In genomic region chr6:109374493-109374892, GRCh38 we compare ENCODE assay signal across 16 cellular contexts. TPM values are rescaled to one million over a fixed set of nuclear protein-coding genes. Genes with fewer than 3 reads are reported as not detected.
DNase-seq lines count a peak whose midpoint lies in the region; ATAC-seq, FAIRE-seq and TF ChIP-seq lines count a peak whose summit lies in the region.
"Had no signal": no experiment of that assay in that cellular context is flagged by ENCODE, and none has a peak within 500 bp of the region (broad histone marks: within the 10 kb centered on the region; RNA-seq: fewer than 3 reads in every experiment).

No MANE protein-coding gene starts in this region.

- peaks cover 12% of the 10 kb centered on the region; the same call in 1 of the 2 replicates for H4K20me1 ChIP-seq in K562 (replicated peaks; ENCODE audit: control insufficient read depth, insufficient read depth, low read length)

- no peak overlapping the region for H3K27ac ChIP-seq in K562 (ENCODE audit: extremely low read depth, low read depth, low read length)
- H3K27ac ChIP-seq in gastrocnemius medialis, result peak overlapping the region; percentile 55 to 80 (median 70)
- H3K27ac ChIP-seq: right atrium auricular region, vagina, WERI-Rb-1 had no signal

- H3K36me3 Mint-ChIP-seq in activated T-cell treated with anti-CD3 and anti-CD28 coated beads, Interleukin-2, amount 50 U/mL, for 24 hours (ENCODE audit: low read depth), result peaks cover 99% of the 10 kb centered on the region
- peaks cover 63% of the 10 kb centered on the region for H3K36me3 Mint-ChIP-seq in T-cell

- no peak for TF ChIP-seq EP300 in K562 (IDR thresholded peaks at IDR 0.05; ENCODE audit: low read length)

- no peak overlapping the region; a peak in 1 of 4 replicates for H3K9ac ChIP-seq in K562 (ENCODE audit: insufficient read depth in 1 of 2, low read depth in 2 of 2, low read length in 2 of 2)

- no peak for DNase-seq in activated T-cell treated with anti-CD3 and anti-CD28 coated beads, Interleukin-2, amount 50 U/mL, for 24 hours
- DNase-seq in activated T-cell treated with anti-CD3 and anti-CD28 coated beads, Interleukin-2, amount 50 U/mL, for 48 hours, result no peak
- DNase-seq in T-cell (no peak), K562 (ENCODE audit: extremely low read depth in 1 of 4, low spot score in 3 of 4) (no peak), gastrocnemius medialis (no peak), amniotic stem cell (lab: John Stamatoyannopoulos, UW) (no peak)
- no peak for DNase-seq in stimulated activated CD4-positive, alpha-beta T cell treated with anti-CD3 and anti-CD28 coated beads, Interleukin-2, amount 100 ng/mL, for 48 hours
- DNase-seq: ACHN; activated CD8-positive, alpha-beta memory T cell treated with anti-CD3 and anti-CD28 coated beads, Interleukin-2, amount 50 U/mL, for 4 hours; NCI-H146; NCI-H2227 treated with DMSO at 0.1 percent for 48 hours; substantia nigra; WERI-Rb-1 had no signal

- no peak for TF ChIP-seq POLR2A in K562 (conservative IDR thresholded peaks at IDR 0.05)
- no peak for TF ChIP-seq POLR2A in gastrocnemius medialis (IDR thresholded peaks at IDR 0.05)

- TF ChIP-seq CTCF in K562 (IDR thresholded peaks at IDR 0.05 in 2 of 3, conservative IDR thresholded peaks at IDR 0.05 in 1 of 3; ENCODE audit: insufficient read depth in 2 of 3, low read depth in 1 of 3, low read length in 3 of 3), result no peak
- TF ChIP-seq CTCF in gastrocnemius medialis (IDR thresholded peaks at IDR 0.05 in 4 of 5, conservative IDR thresholded peaks at IDR 0.05 in 1 of 5), result no peak

- no peak overlapping the region for H3K4me2 ChIP-seq in K562 (ENCODE audit: insufficient read depth, low read length)

- no peaks in the 10 kb centered on the region for H3K27me3 Mint-ChIP-seq in activated T-cell treated with anti-CD3 and anti-CD28 coated beads, Interleukin-2, amount 50 U/mL, for 24 hours
- H3K27me3 Mint-ChIP-seq in T-cell, result no peaks in the 10 kb centered on the region

- no TSS peak for BruUV-seq in K562 (replicated peaks; lab: Mats Ljungman, UMichigan)

- peaks cover 94% of the 10 kb centered on the region for H3K79me2 ChIP-seq in K562 (ENCODE audit: control insufficient read depth, insufficient read depth, low read length)

- intact Hi-C loops in K562 (cut with micrococcal nuclease), result no loop called here
- intact Hi-C loops in gastrocnemius medialis (cut with DNase I; ENCODE audit: low total_unique reads), result no loop called here

- CTCF ChIA-PET in T-cell (lab: Charles Lee) (interaction anchor here in 1 of 2 donors (0.6 kb wide), 1 partner anchor 666 kb away, joined by 5 read pairs; no protein-coding TSS in a partner anchor), K562 (lab: Yijun Ruan, JAX; ENCODE audit: low intra/inter-chr PET ratio) (no interaction called here)

- no peak for TF ChIP-seq RAD21 in K562 (CRISPR knock-in tag; conservative IDR thresholded peaks at IDR 0.05 in 1 of 2, IDR thresholded peaks at IDR 0.05 in 1 of 2)

- POLR2A ChIA-PET in T-cell (lab: Charles Lee), result interaction anchor here in 1 of 2 donors (1.4 kb wide), 1 partner anchor 8 kb away, joined by 10 read pairs; the partner anchor contains the start of gene CD164
- POLR2A ChIA-PET in K562 (lab: Yijun Ruan, JAX), result no interaction called here

- no peaks in the 10 kb centered on the region for H3K9me3 Mint-ChIP-seq in activated T-cell treated with anti-CD3 and anti-CD28 coated beads, Interleukin-2, amount 50 U/mL, for 24 hours
- H3K9me3 Mint-ChIP-seq in T-cell, result no peaks in the 10 kb centered on the region

- H3K4me3 ChIP-seq in K562, result no peak overlapping the region
- no peak overlapping the region for H3K4me3 ChIP-seq in gastrocnemius medialis
- H3K4me3 ChIP-seq: right atrium auricular region, vagina had no signal

- H3K9me3 ChIP-seq in K562 (replicated peaks; ENCODE audit: control insufficient read depth, insufficient read depth, low read depth, low read length), result no peaks in the 10 kb centered on the region
- H3K9me3 ChIP-seq in gastrocnemius medialis, result no peaks in the 10 kb centered on the region
- H3K9me3 ChIP-seq: right atrium auricular region, vagina had no signal

- H3K4me1 ChIP-seq in K562 (replicated peaks in 1 of 2; ENCODE audit: control insufficient read depth in 2 of 2, insufficient read depth in 2 of 2, low read length in 2 of 2) (peaks cover 0 to 25% of the 10 kb centered on the region in 2 experiments; a peak in 2 of 5 replicates), gastrocnemius medialis (peaks cover 50 to 53% of the 10 kb centered on the region in 2 donors)

- in situ Hi-C loops in K562 (cut with MboI), result no loop called here
- in situ Hi-C loops in gastrocnemius medialis (cut with MboI; ENCODE audit: low sequenced_read_pairs in 4 of 4), result no loop called here

- H3K9me1 ChIP-seq in K562 (ENCODE audit: control insufficient read depth, insufficient read depth, low read length), result no peaks in the 10 kb centered on the region

- ATAC-seq in T-cell (replicated peaks in 1 of 4) (no peak), K562 (no peak), gastrocnemius medialis (no peak), HG02884 (IDR thresholded peaks at IDR 0.05; ENCODE audit: unreplicated experiment) (no peak)

- H3K27ac Mint-ChIP-seq in activated T-cell treated with anti-CD3 and anti-CD28 coated beads, Interleukin-2, amount 50 U/mL, for 24 hours, result peak overlapping the region; percentile 97
- peak overlapping the region; percentile 9 to 50 for H3K27ac Mint-ChIP-seq in T-cell

- WGBS in K562 (ENCODE audit: insufficient coverage, low coverage, missing lambda C conversion rate), result 69% methylated on average over 4 of the region's 4 CpGs

- no peak for FAIRE-seq in K562 (lab: Jason Lieb, UNC)

- no peak overlapping the region for H2AFZ ChIP-seq in K562 (ENCODE audit: low read depth, low read length)

- no peaks in the 10 kb centered on the region for H3K27me3 ChIP-seq in K562 (ENCODE audit: control insufficient read depth in 2 of 2, insufficient read depth in 2 of 2, low read length in 2 of 2)
- no peaks in the 10 kb centered on the region for H3K27me3 ChIP-seq in gastrocnemius medialis
- H3K27me3 ChIP-seq: right atrium auricular region, vagina had no signal

- H3K36me3 ChIP-seq in K562 (ENCODE audit: control insufficient read depth, insufficient read depth, low read length) (peaks cover 100% of the 10 kb centered on the region), gastrocnemius medialis (peaks cover 0 to 56% of the 10 kb centered on the region in 2 donors)

- peaks cover 89% of the 10 kb centered on the region for H3K4me1 Mint-ChIP-seq in activated T-cell treated with anti-CD3 and anti-CD28 coated beads, Interleukin-2, amount 50 U/mL, for 24 hours (ENCODE audit: low read depth)
- H3K4me1 Mint-ChIP-seq in T-cell, result peaks cover 71 to 83% (median 81%) of the 10 kb centered on the region in 3 donors

- H3K4me3 Mint-ChIP-seq in activated T-cell treated with anti-CD3 and anti-CD28 coated beads, Interleukin-2, amount 50 U/mL, for 24 hours, result peak overlapping the region; percentile 70
- H3K4me3 Mint-ChIP-seq in T-cell, result peak overlapping the region in 2 of 3 donors; percentile 0 to 4

TF ChIP-seq in K562, 482 proteins besides CTCF, POLR2A, EP300 and RAD21 (continues in another document):
- TF ChIP-seq POLR2AphosphoS2 (IDR thresholded peaks at IDR 0.05; ENCODE audit: low read length) (0 out of 2 replicates have a peak, but pooled peaks have one; percentile 14), THAP7 (CRISPR knock-in tag; IDR thresholded peaks at IDR 0.05) (no peak), RHOXF2B (CRISPR knock-in tag; conservative IDR thresholded peaks at IDR 0.05) (no peak), ERF (CRISPR knock-in tag; IDR thresholded peaks at IDR 0.05) (no peak)

RNA-seq across cellular contexts. Expression of gene CD164, which starts 7.8 kb away (rescaled TPM):
- 100 to 1,000 TPM; 194 to 212 (median 201) TPM for total RNA-seq in T-cell
- total RNA-seq in K562 (2011; cell fraction: chromatin; rRNA removed; ENCODE audit: low replicate concordance), result 114 and 222 TPM in 2 replicates
- 162 and 212 TPM in 2 replicates for total RNA-seq in K562 (2011; cell fraction: nucleolus; rRNA removed)
- total RNA-seq in K562 (2011; cell fraction: nucleoplasm; rRNA removed), result 243 and 317 TPM in 2 replicates
- total RNA-seq in K562 (2014; rRNA removed), result 79.5 and 92.7 TPM in 2 replicates
- total RNA-seq in K562 (2014; rRNA removed; fragmentation: Illumina TruSeq; extraction: Trizol), result 121 and 134 TPM in 2 replicates
- 191 and 199 TPM in 2 replicates for total RNA-seq in K562 (2015; rRNA removed; fragmentation: Illumina TruSeq; extraction: Trizol)
- total RNA-seq in K562 (2021), result 164 and 169 TPM in 2 replicates
- 317 and 349 TPM in 2 replicates for polyA plus RNA-seq in K562 (2011; rRNA removed)
- polyA plus RNA-seq in K562 (2011; cell fraction: cytosol; rRNA removed), result 107 and 156 TPM in 2 replicates
- polyA plus RNA-seq in K562 (2011; cell fraction: nucleus; rRNA removed), result 302 and 407 TPM in 2 replicates
- 177 and 329 TPM in 2 replicates for polyA plus RNA-seq in K562 (2012)
- 186 and 188 TPM in 2 replicates for polyA plus RNA-seq in K562 (2014; fragmentation: Illumina TruSeq; extraction: Trizol)
- polyA plus RNA-seq in K562 (2014; fragmentation: Nextera tagmentation; extraction: Ambion mirVana), result 100 to 1,000 TPM; 165 to 179 TPM
- polyA plus RNA-seq in K562 (2014; rRNA removed), result 117 and 143 TPM in 2 replicates
- polyA minus RNA-seq in K562 (2011; rRNA and poly(A)+ RNA removed), result 159 and 195 TPM in 2 replicates
- 154 and 189 TPM in 2 replicates for polyA minus RNA-seq in K562 (2011; cell fraction: cytosol; rRNA and poly(A)+ RNA removed)
- 130 and 232 TPM in 2 replicates for polyA minus RNA-seq in K562 (2011; cell fraction: nucleus; rRNA and poly(A)+ RNA removed)
- 100 to 1,000 TPM in 3 of 4 donors, 10 to 100 TPM in 1; 50.1 to 134 (median 117) TPM for total RNA-seq in gastrocnemius medialis
